Comparison of ENCODE assay signal across 10 cellular contexts in the genomic region with DNA sequence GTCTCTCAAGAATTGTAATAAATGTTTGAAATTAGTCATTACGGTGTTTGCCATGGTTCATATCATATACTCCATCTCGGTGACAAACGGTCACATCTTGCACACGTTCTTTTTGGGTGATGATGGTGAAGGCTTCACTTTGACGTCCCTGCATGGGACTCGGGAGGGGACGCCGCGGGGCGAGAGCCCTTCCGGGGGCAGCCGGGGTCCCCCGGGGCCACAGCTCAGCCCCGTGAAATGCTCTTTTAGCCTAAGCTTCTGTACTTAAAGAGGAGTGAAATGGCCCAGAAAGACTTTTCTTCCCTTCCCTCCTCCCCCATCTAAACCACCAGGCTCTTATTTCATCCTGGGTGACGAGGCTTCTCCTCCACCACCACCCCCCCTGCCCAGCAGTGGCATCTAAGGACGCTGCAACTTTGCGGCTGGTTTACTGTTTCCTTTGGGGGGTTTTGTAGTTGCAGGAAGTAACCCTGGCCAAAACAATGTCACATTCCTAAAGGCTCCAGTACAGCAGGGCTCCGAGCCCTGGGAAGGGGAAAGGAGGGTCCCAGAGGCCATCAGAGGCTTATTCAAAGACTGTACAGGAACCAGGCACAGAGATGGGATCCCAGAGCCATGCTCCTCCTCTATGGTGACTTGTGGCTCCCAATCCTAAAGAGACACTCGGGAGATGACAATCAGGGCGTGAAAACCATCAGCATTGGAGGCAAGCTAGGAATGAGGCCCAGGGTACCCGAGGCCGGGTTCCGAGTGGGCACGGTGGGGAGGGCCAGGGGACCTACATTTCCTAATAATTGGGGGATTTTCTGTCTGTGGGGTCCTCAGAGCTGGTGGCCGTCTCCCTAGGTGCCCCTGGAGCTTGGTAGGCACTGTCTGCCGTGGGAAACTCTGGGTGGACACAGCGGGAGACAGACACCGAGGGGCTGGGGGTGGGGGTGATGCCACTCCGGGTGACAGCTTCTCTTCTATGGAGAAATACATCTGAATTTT.
DNase-seq lines count a peak whose midpoint lies in the region; FAIRE-seq and TF ChIP-seq lines count a peak whose summit lies in the region.
"Had no signal": no experiment of that assay in that cellular context is flagged by ENCODE, and none has a peak within 500 bp of the region (broad histone marks: within the 10 kb centered on the region; RNA-seq: fewer than 3 reads in every experiment).

No MANE protein-coding gene starts in this region.

- no peak for FAIRE-seq in GM19239 (lab: Jason Lieb, UNC)

- H3K27ac ChIP-seq in coronary artery = no peak overlapping the region
- H3K27ac ChIP-seq: epithelial cell of prostate had no signal

- DNase-seq in EH (ENCODE audit: low read depth) = peak; percentile 60
- peak; percentile 36 for DNase-seq in activated CD4-positive, alpha-beta T cell treated with anti-CD3 and anti-CD28 coated beads, Interleukin-2, amount 50 U/mL, for 1 hour
- DNase-seq in coronary artery (ENCODE audit: low spot score) = no peak
- DNase-seq in stimulated activated CD4-positive, alpha-beta T cell treated with anti-CD3 and anti-CD28 coated beads, Interleukin-2, amount 100 ng/mL, for 4 hours (ENCODE audit: low read depth) = peak; percentile 17
- DNase-seq in HUDEP-2 (lab: John Stamatoyannopoulos, UW; ENCODE audit: unreplicated experiment in 76 of 76) = no peak
- DNase-seq in GOT3 (lab: John Stamatoyannopoulos, UW) = no peak
- DNase-seq in GM19239 (ENCODE audit: insufficient read length, low spot score) = no peak
- no peak for DNase-seq in NCI-H2029 (lab: John Stamatoyannopoulos, UW)
- DNase-seq: RPMI8226 had no signal

- peak overlapping the region; percentile 40 for H3K4me3 ChIP-seq in coronary artery

- no peak for TF ChIP-seq CTCF in coronary artery (IDR thresholded peaks at IDR 0.05)

Comparison
In these comparisons a context has a peak if more than half of its experiments do, and no peak if none do; other contexts are left out.
1. DNase-seq: peak in EH (single experiment), activated CD4-positive, alpha-beta T cell treated with anti-CD3 and anti-CD28 coated beads, Interleukin-2, amount 50 U/mL, for 1 hour (single experiment) and stimulated activated CD4-positive, alpha-beta T cell treated with anti-CD3 and anti-CD28 coated beads, Interleukin-2, amount 100 ng/mL, for 4 hours (single experiment); none in coronary artery (single experiment), HUDEP-2 (0 of 76), GOT3 (single experiment), GM19239 (single experiment) and NCI-H2029 (single experiment).